Comparison of ENCODE assay signal across 1 cellular context in genomic region chr12:108240027-108240785, GRCh38.
TF ChIP-seq lines count a peak whose summit lies in the region.

No MANE protein-coding gene starts in this region.

TF ChIP-seq in WTC11, 78 proteins besides CTCF, POLR2A, EP300 and RAD21 (continued from another document):
- TF ChIP-seq PREB (CRISPR knock-in tag; IDR thresholded peaks at IDR 0.05; ENCODE audit: borderline replicate concordance): no peak
- no peak for TF ChIP-seq TCF7 (CRISPR knock-in tag; IDR thresholded peaks at IDR 0.05; ENCODE audit: low read depth)
- no peak for TF ChIP-seq ELF4 (CRISPR knock-in tag; IDR thresholded peaks at IDR 0.05; ENCODE audit: low read depth)
